11 cellular contexts compared by ENCODE assay signal in genomic region chr12:44021471-44021971, GRCh38.
A peak's percentile ranks its signal among the peaks of the same experiment; 100 is the strongest.
DNase-seq lines count a peak whose midpoint lies in the region; ATAC-seq and TF ChIP-seq lines count a peak whose summit lies in the region.
"Had no signal": no experiment of that assay in that cellular context is flagged by ENCODE, and none has a peak within 500 bp of the region (broad histone marks: within the 10 kb centered on the region; RNA-seq: fewer than 3 reads in every experiment).

No MANE protein-coding gene starts in this region.

- 100% methylated on average over 1 of the region's 1 CpG for WGBS in esophagus muscularis mucosa

- no peak for TF ChIP-seq EP300 in esophagus muscularis mucosa (IDR thresholded peaks at IDR 0.05)

- H3K4me1 ChIP-seq in esophagus muscularis mucosa, result no peaks in the 10 kb centered on the region
- H3K4me1 ChIP-seq: Peyer's patch, stomach had no signal

- H3K27me3 ChIP-seq in esophagus muscularis mucosa, result no peaks in the 10 kb centered on the region
- H3K27me3 ChIP-seq: Peyer's patch, stomach had no signal

- DNase-seq in GM12865 (ENCODE audit: low read depth), result peak; percentile 56
- DNase-seq in Kasumi-1 (lab: John Stamatoyannopoulos, UW), result peak; percentile 19 to 23
- no peak for DNase-seq in activated T-cell treated with anti-CD3 and anti-CD28 coated beads for 4 hours
- no peak for DNase-seq in esophagus muscularis mucosa (ENCODE audit: extremely low spot score)
- no peak for DNase-seq in activated CD4-positive, CD25-positive, alpha-beta regulatory T cell treated with anti-CD3 and anti-CD28 coated beads, Interleukin-2, amount 50 U/mL, for 72 hours
- no peak for DNase-seq in stimulated activated CD4-positive, alpha-beta T cell treated with anti-CD3 and anti-CD28 coated beads, Interleukin-2, amount 100 ng/mL, for 48 hours
- DNase-seq: NCI-H1930, Peyer's patch, stomach had no signal

- no peak for TF ChIP-seq CTCF in GM12865 (IDR thresholded peaks at IDR 0.05; ENCODE audit: insufficient read depth, low read depth, low read length, missing control alignments)
- no peak for TF ChIP-seq CTCF in esophagus muscularis mucosa (IDR thresholded peaks at IDR 0.05)

- no peaks in the 10 kb centered on the region for H3K9me3 ChIP-seq in esophagus muscularis mucosa
- H3K9me3 ChIP-seq: Peyer's patch, stomach had no signal

- H3K36me3 ChIP-seq in esophagus muscularis mucosa, result no peaks in the 10 kb centered on the region
- H3K36me3 ChIP-seq: Peyer's patch, stomach had no signal

- TF ChIP-seq POLR2A in esophagus muscularis mucosa (IDR thresholded peaks at IDR 0.05; ENCODE audit: low read depth), result no peak

- no peak overlapping the region for H3K27ac ChIP-seq in esophagus muscularis mucosa (replicated peaks in 1 of 4)
- H3K27ac ChIP-seq: Peyer's patch, stomach had no signal

- H3K4me3 ChIP-seq in GM12865 (ENCODE audit: low read depth, low read length) (no peak overlapping the region), esophagus muscularis mucosa (no peak overlapping the region)
- H3K4me3 ChIP-seq: Peyer's patch, stomach had no signal

- intact Hi-C loops in esophagus muscularis mucosa (cut with DNase I), result loop anchor here (10.0 kb wide), 1 partner anchor 903 kb away; no protein-coding TSS in a partner anchor

- peak; percentile 80 for ATAC-seq in GM19452 (IDR thresholded peaks at IDR 0.05; ENCODE audit: unreplicated experiment)
- peak; percentile 86 for ATAC-seq in HG02938 (IDR thresholded peaks at IDR 0.05; ENCODE audit: unreplicated experiment)

Comparison
In these comparisons a context has a peak if more than half of its experiments do, and no peak if none do; other contexts are left out.
1. DNase-seq: peak in GM12865 (single experiment) and Kasumi-1 (2 of 2); none in activated T-cell treated with anti-CD3 and anti-CD28 coated beads for 4 hours (single experiment), esophagus muscularis mucosa (single experiment), activated CD4-positive, CD25-positive, alpha-beta regulatory T cell treated with anti-CD3 and anti-CD28 coated beads, Interleukin-2, amount 50 U/mL, for 72 hours (single experiment) and stimulated activated CD4-positive, alpha-beta T cell treated with anti-CD3 and anti-CD28 coated beads, Interleukin-2, amount 100 ng/mL, for 48 hours (0 of 2).